In the genomic region with DNA sequence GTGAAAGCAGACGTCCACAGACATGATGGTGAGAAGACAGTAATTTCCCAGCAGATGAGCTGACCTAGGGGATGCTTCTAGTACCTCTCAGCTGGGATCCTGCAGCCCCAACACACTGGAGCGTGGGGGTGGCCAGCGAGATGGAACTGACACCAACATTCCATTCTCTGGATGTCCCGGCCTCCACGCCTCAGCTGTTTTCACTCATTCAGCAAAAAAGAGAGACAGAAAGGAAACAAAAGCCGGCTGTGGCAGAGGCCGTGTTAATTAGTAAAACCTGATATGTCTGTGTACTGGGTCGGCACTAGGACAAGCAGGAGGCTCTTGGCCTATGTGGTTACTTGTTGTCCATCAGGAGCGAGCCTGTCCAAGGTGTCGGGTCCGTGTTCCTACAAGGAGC, we compare ENCODE assay signal across 2 cellular contexts.
A peak's percentile ranks its signal among the peaks of the same experiment; 100 is the strongest.
TF ChIP-seq lines count a peak whose summit lies in the region.

No MANE protein-coding gene starts in this region.

TF ChIP-seq in A549, 52 proteins besides CTCF, POLR2A, EP300 and RAD21:
- TF ChIP-seq TP53 (CRISPR knock-in tag; IDR thresholded peaks at IDR 0.05) (no peak), MAFK (IDR thresholded peaks at IDR 0.05; ENCODE audit: partially characterized antibody) (peak; percentile 27), FOSL2 (IDR thresholded peaks at IDR 0.05) (no peak), FOSL2 (CRISPR knock-in tag; IDR thresholded peaks at IDR 0.05) (no peak), HOXB13 (CRISPR knock-in tag; IDR thresholded peaks at IDR 0.05; ENCODE audit: low read depth) (no peak)
TF ChIP-seq in A549: peak in this region for 1.

TF ChIP-seq in IMR-90, 13 proteins besides CTCF, POLR2A, EP300 and RAD21:
- TF ChIP-seq MAFK (IDR thresholded peaks at IDR 0.05; ENCODE audit: low read depth, low read length) (no peak), CHD1 (IDR thresholded peaks at IDR 0.05; ENCODE audit: low read depth, low read length) (no peak), NFE2L2 (IDR thresholded peaks at IDR 0.05; ENCODE audit: low read depth, low read length) (no peak), BHLHE40 (IDR thresholded peaks at IDR 0.05; ENCODE audit: low read depth, low read length) (no peak)
- TF ChIP-seq, protein P1, sequence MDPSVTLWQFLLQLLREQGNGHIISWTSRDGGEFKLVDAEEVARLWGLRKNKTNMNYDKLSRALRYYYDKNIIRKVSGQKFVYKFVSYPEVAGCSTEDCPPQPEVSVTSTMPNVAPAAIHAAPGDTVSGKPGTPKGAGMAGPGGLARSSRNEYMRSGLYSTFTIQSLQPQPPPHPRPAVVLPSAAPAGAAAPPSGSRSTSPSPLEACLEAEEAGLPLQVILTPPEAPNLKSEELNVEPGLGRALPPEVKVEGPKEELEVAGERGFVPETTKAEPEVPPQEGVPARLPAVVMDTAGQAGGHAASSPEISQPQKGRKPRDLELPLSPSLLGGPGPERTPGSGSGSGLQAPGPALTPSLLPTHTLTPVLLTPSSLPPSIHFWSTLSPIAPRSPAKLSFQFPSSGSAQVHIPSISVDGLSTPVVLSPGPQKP (IDR thresholded peaks at IDR 0.05; ENCODE audit: borderline replicate concordance, low read depth, low read length): no peak
